In the genomic region with DNA sequence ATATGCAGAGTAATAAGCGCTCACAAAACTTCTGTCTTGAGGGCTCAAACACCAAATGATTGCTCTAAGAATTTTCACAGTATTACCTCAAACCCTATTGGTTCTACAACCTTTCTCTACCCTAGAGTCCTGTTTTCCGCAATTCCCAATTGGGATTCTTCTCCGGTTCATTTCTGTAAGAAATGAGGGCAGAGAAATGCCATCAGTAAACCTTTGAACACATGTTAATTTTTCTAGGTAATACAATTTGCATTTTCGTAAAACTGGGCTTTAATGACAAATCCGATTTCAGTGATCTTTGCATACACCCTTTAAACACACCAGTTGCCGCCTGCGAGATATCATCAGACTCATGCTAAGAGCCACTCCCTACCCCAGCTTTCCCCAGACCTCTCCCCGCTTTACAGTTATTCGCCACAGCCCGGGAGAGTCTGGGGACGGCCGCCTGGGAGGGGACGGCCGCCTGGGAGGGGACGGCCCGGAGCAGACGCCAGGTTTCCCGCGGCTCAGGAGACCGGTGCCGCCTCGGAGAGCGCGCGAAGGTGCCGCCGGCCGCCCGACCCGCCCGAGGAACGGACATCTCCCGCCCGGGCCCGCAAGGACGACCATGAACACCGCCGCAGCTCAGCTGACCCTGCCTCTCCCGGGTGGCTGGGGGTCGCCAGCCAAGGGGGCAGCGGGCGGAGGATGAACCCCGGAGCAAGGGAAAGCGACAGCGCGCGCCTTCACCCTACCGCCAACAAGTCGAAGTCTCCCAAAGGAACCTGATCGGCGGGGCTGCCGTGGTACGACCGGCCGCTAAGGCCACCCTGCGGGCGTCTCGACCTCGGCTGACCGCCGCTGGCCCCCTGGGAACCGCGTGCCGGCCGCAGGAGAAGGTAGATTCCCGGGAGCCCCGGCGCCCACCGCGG, we compare ENCODE assay signal across 8 cellular contexts. TPM values are rescaled to one million over a fixed set of nuclear protein-coding genes. Genes with fewer than 3 reads are reported as not detected.
DNase-seq lines count a peak whose midpoint lies in the region; ATAC-seq, FAIRE-seq and TF ChIP-seq lines count a peak whose summit lies in the region.

No MANE protein-coding gene starts in this region.

- H3K4me1 Mint-ChIP-seq in activated CD4-positive, alpha-beta T cell treated with anti-CD3 and anti-CD28 coated beads, Interleukin-2, amount 10 ng/mL, durations not matched to agents 7 days and 5 days, result peaks cover 53% of the 10 kb centered on the region

- no peaks in the 10 kb centered on the region for H3K27me3 Mint-ChIP-seq in activated CD4-positive, alpha-beta T cell treated with anti-CD3 and anti-CD28 coated beads, Interleukin-2, amount 10 ng/mL, durations not matched to agents 7 days and 5 days

- peak; percentile 71 for FAIRE-seq in GM12891 (lab: Jason Lieb, UNC)

- H3K27ac ChIP-seq in muscle layer of duodenum (ENCODE audit: low read length), result peak overlapping the region; percentile 36
- peak overlapping the region; percentile 90 for H3K27ac ChIP-seq in temporal lobe (ENCODE audit: low read depth, low read length)

- no peak for TF ChIP-seq POLR2A in GM12891 (IDR thresholded peaks at IDR 0.05; ENCODE audit: low read depth, low read length)

- no peaks in the 10 kb centered on the region for H3K27me3 ChIP-seq in muscle layer of duodenum (ENCODE audit: low read depth, low read length)

- H3K4me1 ChIP-seq in muscle layer of duodenum (ENCODE audit: control insufficient read depth in 1 of 2, insufficient read depth in 2 of 2, low read length in 2 of 2), result peaks cover 0 to 16% of the 10 kb centered on the region in 2 donors

- H3K4me3 Mint-ChIP-seq in activated CD4-positive, alpha-beta T cell treated with anti-CD3 and anti-CD28 coated beads, Interleukin-2, amount 10 ng/mL, durations not matched to agents 7 days and 5 days, result peak overlapping the region; percentile 88

- peak overlapping the region; percentile 83 for H3K4me3 ChIP-seq in epithelial cell of proximal tubule (ENCODE audit: low read depth, low read length)
- peak overlapping the region; percentile 60 to 92 for H3K4me3 ChIP-seq in muscle layer of duodenum (ENCODE audit: low read depth in 1 of 2, low read length in 2 of 2)

- H3K27ac Mint-ChIP-seq in activated CD4-positive, alpha-beta T cell treated with anti-CD3 and anti-CD28 coated beads, Interleukin-2, amount 10 ng/mL, durations not matched to agents 7 days and 5 days, result peak overlapping the region; percentile 98

- H3K36me3 Mint-ChIP-seq in activated CD4-positive, alpha-beta T cell treated with anti-CD3 and anti-CD28 coated beads, Interleukin-2, amount 10 ng/mL, durations not matched to agents 7 days and 5 days (ENCODE audit: low read depth), result peaks cover 8% of the 10 kb centered on the region

- peak; percentile 48 for DNase-seq in AG08396 (ENCODE audit: low spot score)
- peak; percentile 12 for DNase-seq in GM12891 (ENCODE audit: insufficient read length, low spot score)
- DNase-seq in NCI-H128 (lab: John Stamatoyannopoulos, UW; ENCODE audit: unreplicated experiment), result peak; percentile 8
- peak; percentile 41 for DNase-seq in activated CD4-positive, alpha-beta T cell treated with anti-CD3 and anti-CD28 coated beads, Interleukin-2, amount 10 ng/mL, durations not matched to agents 7 days and 5 days
- no peak for DNase-seq in epithelial cell of proximal tubule (ENCODE audit: low read depth)

- no peaks in the 10 kb centered on the region for H3K9me3 ChIP-seq in muscle layer of duodenum (ENCODE audit: control insufficient read depth in 1 of 2, low read length in 2 of 2)

- no peaks in the 10 kb centered on the region for H3K36me3 ChIP-seq in muscle layer of duodenum (ENCODE audit: control insufficient read depth in 1 of 2, insufficient read depth in 2 of 2, low read length in 2 of 2)

- no peak for TF ChIP-seq CTCF in epithelial cell of proximal tubule (conservative IDR thresholded peaks at IDR 0.05; ENCODE audit: low read depth, low read length)

- no peaks in the 10 kb centered on the region for H3K9me3 Mint-ChIP-seq in activated CD4-positive, alpha-beta T cell treated with anti-CD3 and anti-CD28 coated beads, Interleukin-2, amount 10 ng/mL, durations not matched to agents 7 days and 5 days

- POLR2A ChIA-PET in activated CD4-positive, alpha-beta T cell treated with anti-CD3 and anti-CD28 coated beads, Interleukin-2, amount 10 ng/mL, durations not matched to agents 7 days and 5 days (lab: Charles Lee), result interaction anchor here (0.8 kb wide), 1 partner anchor 35 kb away, joined by 14 read pairs; no protein-coding TSS in a partner anchor

- peak; percentile 29 for ATAC-seq in HG02623 (IDR thresholded peaks at IDR 0.05; ENCODE audit: unreplicated experiment)

- CTCF ChIA-PET in activated CD4-positive, alpha-beta T cell treated with anti-CD3 and anti-CD28 coated beads, Interleukin-2, amount 10 ng/mL, durations not matched to agents 7 days and 5 days (lab: Charles Lee), result interaction anchor here (0.6 to 1.4 kb wide), 4 partner anchors 13 to 1617 kb away, joined by 3 to 6 read pairs (median 3); no protein-coding TSS in a partner anchor

TF ChIP-seq in GM12891, 5 proteins besides CTCF, POLR2A, EP300 and RAD21:
- TF ChIP-seq POLR2AphosphoS5 (IDR thresholded peaks at IDR 0.05; ENCODE audit: low read depth, low read length) (no peak; the same call in 1 of the 2 replicates), SPI1 (IDR thresholded peaks at IDR 0.05; ENCODE audit: low read depth, low read length) (no peak), TAF1 (IDR thresholded peaks at IDR 0.05; ENCODE audit: low read depth, low read length) (no peak)

RNA-seq across cellular contexts. Expression of gene SMC6, which starts 0.5 kb away (rescaled TPM):
- 15.9 TPM for polyA plus RNA-seq in GM12891 (2012; ENCODE audit: low read depth, missing spikeins)
- 10 to 100 TPM; 41.3 to 41.9 TPM for total RNA-seq in activated CD4-positive, alpha-beta T cell treated with anti-CD3 and anti-CD28 coated beads, Interleukin-2, amount 10 ng/mL, durations not matched to agents 7 days and 5 days
- 21.4 and 24.2 TPM in 2 replicates for total RNA-seq in epithelial cell of proximal tubule
- 22.6 TPM for total RNA-seq in temporal lobe

RNA-seq across cellular contexts. Expression of gene GEN1, which starts 0.8 kb away (rescaled TPM):
- polyA plus RNA-seq in GM12891 (2012; ENCODE audit: low read depth, missing spikeins), result 8.2 TPM
- 10 to 100 TPM; 41.9 to 43.7 TPM for total RNA-seq in activated CD4-positive, alpha-beta T cell treated with anti-CD3 and anti-CD28 coated beads, Interleukin-2, amount 10 ng/mL, durations not matched to agents 7 days and 5 days
- total RNA-seq in epithelial cell of proximal tubule, result 12.7 and 15.6 TPM in 2 replicates
- total RNA-seq in temporal lobe, result 6.6 TPM
